Comparison of ENCODE assay signal across 8 cellular contexts in genomic region chr10:75233444-75234016, GRCh38. TPM values are rescaled to one million over a fixed set of nuclear protein-coding genes. Genes with fewer than 3 reads are reported as not detected.
DNase-seq lines count a peak whose midpoint lies in the region; FAIRE-seq and TF ChIP-seq lines count a peak whose summit lies in the region.

No MANE protein-coding gene starts in this region.

- H3K9me3 ChIP-seq in mesenchymal stem cell (ENCODE audit: control insufficient read depth, low read length) = no peaks in the 10 kb centered on the region

- peak overlapping the region in 1 of 2 experiments; percentile 77 for H2BK12ac ChIP-seq in mesenchymal stem cell (ENCODE audit: low read length in 2 of 2)

- H3K27ac Mint-ChIP-seq in HFFc6 = peak overlapping the region; percentile 62
- peak overlapping the region; percentile 91 for H3K27ac Mint-ChIP-seq in activated naive CD4-positive, alpha-beta T cell treated with anti-CD3 and anti-CD28 coated beads, Interleukin-2, amount 10 ng/mL, durations not matched to agents 7 days and 5 days

- 66% methylated on average over 14 of the region's 14 CpGs for WGBS in mesenchymal stem cell

- no peaks in the 10 kb centered on the region for H3K27me3 ChIP-seq in mesenchymal stem cell (ENCODE audit: control insufficient read depth in 1 of 2, insufficient read depth in 1 of 2, low read length in 2 of 2)

- H3K79me1 ChIP-seq in mesenchymal stem cell (replicated peaks; ENCODE audit: low read length, poor library complexity, severe bottlenecking) = peaks cover 8% of the 10 kb centered on the region

- CTCF ChIA-PET in activated naive CD4-positive, alpha-beta T cell treated with anti-CD3 and anti-CD28 coated beads, Interleukin-2, amount 10 ng/mL, durations not matched to agents 7 days and 5 days (lab: Charles Lee) = interaction anchor here (1.0 to 13.6 kb wide), 3 partner anchors 17 to 46 kb away, joined by 3 to 217 read pairs (median 34); partner anchors contain the start of gene VDAC2

- peak overlapping the region; percentile 99 for H3K27ac ChIP-seq in 22Rv1
- peak overlapping the region; percentile 6 for H3K27ac ChIP-seq in mesenchymal stem cell (ENCODE audit: low read length, poor library complexity, severe bottlenecking)

- peaks cover 27 to 49% of the 10 kb centered on the region in 2 experiments for H3K36me3 ChIP-seq in mesenchymal stem cell (ENCODE audit: control insufficient read depth in 1 of 2, insufficient read depth in 2 of 2, low read depth in 1 of 2, low read length in 2 of 2)

- peak overlapping the region in 1 of 2 experiments; percentile 2 for H3K23ac ChIP-seq in mesenchymal stem cell (ENCODE audit: low read length in 2 of 2)

- H3K36me3 Mint-ChIP-seq in HFFc6 (ENCODE audit: low read depth) = peaks cover 26% of the 10 kb centered on the region
- peaks cover 37% of the 10 kb centered on the region for H3K36me3 Mint-ChIP-seq in activated naive CD4-positive, alpha-beta T cell treated with anti-CD3 and anti-CD28 coated beads, Interleukin-2, amount 10 ng/mL, durations not matched to agents 7 days and 5 days

- no peak overlapping the region for H2BK120ac ChIP-seq in mesenchymal stem cell (ENCODE audit: low read depth, low read length)

- no peaks in the 10 kb centered on the region for H3K9me3 Mint-ChIP-seq in HFFc6
- no peaks in the 10 kb centered on the region for H3K9me3 Mint-ChIP-seq in activated naive CD4-positive, alpha-beta T cell treated with anti-CD3 and anti-CD28 coated beads, Interleukin-2, amount 10 ng/mL, durations not matched to agents 7 days and 5 days

- H2BK15ac ChIP-seq in mesenchymal stem cell (ENCODE audit: low read depth, poor library complexity, severe bottlenecking) = no peak overlapping the region

- no peak overlapping the region for H4K8ac ChIP-seq in mesenchymal stem cell (ENCODE audit: low read length)

- no peak overlapping the region for H2AK5ac ChIP-seq in mesenchymal stem cell (ENCODE audit: low read length, severe bottlenecking)

- peak overlapping the region; percentile 49 for H2AFZ ChIP-seq in mesenchymal stem cell (ENCODE audit: low read depth, low read length)

- H3K27me3 Mint-ChIP-seq in HFFc6 (ENCODE audit: insufficient read depth) = peaks cover 7% of the 10 kb centered on the region
- no peaks in the 10 kb centered on the region for H3K27me3 Mint-ChIP-seq in activated naive CD4-positive, alpha-beta T cell treated with anti-CD3 and anti-CD28 coated beads, Interleukin-2, amount 10 ng/mL, durations not matched to agents 7 days and 5 days

- H3K9ac ChIP-seq in mesenchymal stem cell (ENCODE audit: low read length) = no peak overlapping the region

- peaks cover 41% of the 10 kb centered on the region for H3K4me1 Mint-ChIP-seq in HFFc6 (ENCODE audit: low read depth)
- peaks cover 35% of the 10 kb centered on the region for H3K4me1 Mint-ChIP-seq in activated naive CD4-positive, alpha-beta T cell treated with anti-CD3 and anti-CD28 coated beads, Interleukin-2, amount 10 ng/mL, durations not matched to agents 7 days and 5 days

- peaks cover 16% of the 10 kb centered on the region for H3K4me1 ChIP-seq in mesenchymal stem cell (ENCODE audit: control insufficient read depth, insufficient read depth, low read depth, low read length)

- no peak overlapping the region for H3K14ac ChIP-seq in mesenchymal stem cell (ENCODE audit: low read length in 2 of 2)

- DNase-seq in HFFc6 (no peak), mesenchymal stem cell (no peak), GM19239 (ENCODE audit: insufficient read length, low spot score) (no peak), HTR-8/SVneo (ENCODE audit: insufficient read length, low spot score) (no peak), Kasumi-1 (lab: John Stamatoyannopoulos, UW) (no peak), 8988T (no peak)
- DNase-seq in activated naive CD4-positive, alpha-beta T cell treated with anti-CD3 and anti-CD28 coated beads, Interleukin-2, amount 10 ng/mL, durations not matched to agents 7 days and 5 days = peak; percentile 34

- H3K18ac ChIP-seq in mesenchymal stem cell (ENCODE audit: low read depth in 1 of 2, low read length in 2 of 2) = peak overlapping the region in 1 of 2 experiments; percentile 90

- H4K91ac ChIP-seq in mesenchymal stem cell (ENCODE audit: low read length) = no peak overlapping the region

- TF ChIP-seq CTCF in 22Rv1 (IDR thresholded peaks at IDR 0.05) (no peak), HFFc6 (IDR thresholded peaks at IDR 0.05) (no peak)

- peak overlapping the region; percentile 11; the same call in 1 of the 2 replicates for H3K4me3 Mint-ChIP-seq in HFFc6
- peak overlapping the region; percentile 80 for H3K4me3 Mint-ChIP-seq in activated naive CD4-positive, alpha-beta T cell treated with anti-CD3 and anti-CD28 coated beads, Interleukin-2, amount 10 ng/mL, durations not matched to agents 7 days and 5 days

- no peak overlapping the region for H3K4ac ChIP-seq in mesenchymal stem cell (ENCODE audit: low read depth in 1 of 2, low read length in 2 of 2)

- FAIRE-seq in GM19239 (lab: Jason Lieb, UNC) (no peak), HTR-8/SVneo (lab: Jason Lieb, UNC) (no peak)

- peak overlapping the region; percentile 39 for H3K4me2 ChIP-seq in mesenchymal stem cell (ENCODE audit: low read length, poor library complexity, severe bottlenecking)

- H3K4me3 ChIP-seq in mesenchymal stem cell (ENCODE audit: insufficient read depth in 1 of 2, low read depth in 1 of 2, low read length in 2 of 2) = no peak overlapping the region

- H2BK5ac ChIP-seq in mesenchymal stem cell (ENCODE audit: low read depth, low read length, poor library complexity, severe bottlenecking) = no peak overlapping the region

RNA-seq across cellular contexts. Expression of gene COMTD1, which starts 2.2 kb away (rescaled TPM):
- total RNA-seq in HFFc6 (2021; fragmentation: NEBNext Ultra II Directional; extraction: Animal tissue kit (Norgen Biotek cat#: 25700)) = 1 to 10 TPM; 5.6 to 9.5 (median 8.0) TPM
- 11.1 TPM for polyA plus RNA-seq in mesenchymal stem cell (2013, experiment 1 of 2)
- 8.8 TPM for polyA plus RNA-seq in mesenchymal stem cell (2013, experiment 2 of 2)

RNA-seq across cellular contexts. Expression of gene VDAC2, which starts 22.9 kb away (rescaled TPM):
- 100 to 1,000 TPM; 213 to 248 (median 223) TPM for total RNA-seq in HFFc6 (2021; fragmentation: NEBNext Ultra II Directional; extraction: Animal tissue kit (Norgen Biotek cat#: 25700))
- 152 TPM for polyA plus RNA-seq in mesenchymal stem cell (2013, experiment 1 of 2)
- 153 TPM for polyA plus RNA-seq in mesenchymal stem cell (2013, experiment 2 of 2)
